Comparison of ENCODE assay signal across 8 cellular contexts in the genomic region with DNA sequence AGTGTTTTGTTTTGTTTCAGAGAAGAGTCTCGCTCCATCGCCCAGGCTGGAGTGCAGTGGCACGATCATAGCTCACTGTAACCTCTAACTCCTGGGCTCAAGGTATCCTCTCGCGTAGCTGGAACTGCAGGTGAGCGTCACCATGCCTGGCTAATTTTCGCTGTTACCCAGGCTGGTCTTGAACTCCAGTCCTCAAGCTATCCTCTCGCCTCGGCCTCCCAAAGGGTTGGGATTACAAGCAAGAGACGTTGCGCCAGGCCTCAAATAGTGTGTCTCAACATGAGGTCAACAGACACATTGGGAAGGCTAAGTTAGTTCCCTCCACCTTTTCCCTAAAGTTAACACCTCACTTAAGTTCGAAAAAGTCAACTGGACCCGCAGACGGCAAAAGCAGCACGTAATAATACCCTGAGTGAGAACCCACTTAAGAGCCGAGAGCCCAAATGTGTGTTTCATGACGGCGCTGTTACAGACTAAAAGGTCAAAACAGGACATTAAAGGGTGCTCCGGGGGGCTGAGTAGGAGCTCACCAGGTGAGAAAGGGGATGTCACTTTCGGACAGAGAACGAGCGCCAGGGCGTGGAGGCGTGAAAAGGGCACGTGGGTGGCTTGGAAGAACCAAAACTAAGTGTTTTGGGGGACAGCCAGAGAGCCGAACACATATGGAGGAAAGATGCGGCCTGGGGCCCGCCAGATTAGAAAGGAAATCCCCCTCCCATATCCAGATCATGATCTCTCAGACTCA. TPM values are rescaled to one million over a fixed set of nuclear protein-coding genes. Genes with fewer than 3 reads are reported as not detected.
DNase-seq lines count a peak whose midpoint lies in the region; ATAC-seq, FAIRE-seq and TF ChIP-seq lines count a peak whose summit lies in the region.

No MANE protein-coding gene starts in this region.

- H4K20me1 ChIP-seq in DOHH2 (ENCODE audit: control insufficient read depth, insufficient read depth, low read depth, low read length), result no peaks in the 10 kb centered on the region

- peak overlapping the region; percentile 99 for H3K27ac Mint-ChIP-seq in progenitor cell of endocrine pancreas

- peaks cover 57% of the 10 kb centered on the region for H3K4me1 ChIP-seq in DOHH2 (ENCODE audit: control insufficient read depth, low read length)

- H3F3A ChIP-seq in DOHH2 (ENCODE audit: control insufficient read depth, insufficient read depth), result no peaks in the 10 kb centered on the region

- H3K27me3 Mint-ChIP-seq in progenitor cell of endocrine pancreas, result no peaks in the 10 kb centered on the region

- peaks cover 69% of the 10 kb centered on the region for H3K36me3 ChIP-seq in DOHH2 (ENCODE audit: control insufficient read depth, low read length)

- DNase-seq in foreskin fibroblast (no peak), progenitor cell of endocrine pancreas (ENCODE audit: low spot score, unreplicated experiment) (no peak), AG08396 (ENCODE audit: low spot score) (no peak), RCC 7860 (ENCODE audit: low spot score) (no peak)

- H3K4me3 ChIP-seq in DOHH2 (ENCODE audit: low read length) (peak overlapping the region; percentile 88), WI38 (ENCODE audit: low read depth, low read length) (peak overlapping the region; percentile 92), foreskin fibroblast (ENCODE audit: low read depth in 1 of 2, low read length in 2 of 2) (peak overlapping the region; percentile 76 to 94)

- peaks cover 4% of the 10 kb centered on the region for H3K9me3 Mint-ChIP-seq in progenitor cell of endocrine pancreas (ENCODE audit: low read depth)

- H3K27ac ChIP-seq in DOHH2 (ENCODE audit: low read depth, low read length), result peak overlapping the region; percentile 58

- peaks cover 31% of the 10 kb centered on the region for H3K4me1 Mint-ChIP-seq in progenitor cell of endocrine pancreas (ENCODE audit: low read depth)

- H3K9me2 ChIP-seq in DOHH2 (replicated peaks; ENCODE audit: control insufficient read depth, low read length), result no peaks in the 10 kb centered on the region

- H3K79me2 ChIP-seq in DOHH2 (ENCODE audit: control insufficient read depth, low read length), result peaks cover 99% of the 10 kb centered on the region

- peaks cover 13% of the 10 kb centered on the region for H3K36me3 Mint-ChIP-seq in progenitor cell of endocrine pancreas (ENCODE audit: insufficient read depth)

- no peak for TF ChIP-seq CTCF in DOHH2 (IDR thresholded peaks at IDR 0.05; ENCODE audit: low read depth, low read length, poor library complexity, severe bottlenecking)
- no peak for TF ChIP-seq CTCF in WI38 (IDR thresholded peaks at IDR 0.05; ENCODE audit: low read depth, low read length)
- no peak for TF ChIP-seq CTCF in foreskin fibroblast (IDR thresholded peaks at IDR 0.05; ENCODE audit: low read depth, low read length)
- no peak for TF ChIP-seq CTCF in progenitor cell of endocrine pancreas (IDR thresholded peaks at IDR 0.05; ENCODE audit: unreplicated experiment)

- no peaks in the 10 kb centered on the region for H3K9me3 ChIP-seq in DOHH2 (ENCODE audit: control insufficient read depth, insufficient read depth, low read length)

- H3K4me2 ChIP-seq in DOHH2 (ENCODE audit: low read length), result peak overlapping the region; percentile 89

- peak overlapping the region; percentile 97 for H3K4me3 Mint-ChIP-seq in progenitor cell of endocrine pancreas (ENCODE audit: low read depth)

- H3K27me3 ChIP-seq in DOHH2 (ENCODE audit: control insufficient read depth, low read length), result no peaks in the 10 kb centered on the region

- no peak for FAIRE-seq in RCC 7860 (lab: Jason Lieb, UNC)

- ATAC-seq in GM19438 (IDR thresholded peaks at IDR 0.05; ENCODE audit: low read depth, unreplicated experiment), result peak; percentile 32
- ATAC-seq in HG03457 (IDR thresholded peaks at IDR 0.05; ENCODE audit: unreplicated experiment), result peak; percentile 16

RNA-seq across cellular contexts. Expression of gene TTI1, which starts 0.5 kb away (rescaled TPM):
- 45.8 and 51.9 TPM in 2 replicates for total RNA-seq in progenitor cell of endocrine pancreas

RNA-seq across cellular contexts. Expression of gene RPRD1B, which starts 0.8 kb away (rescaled TPM):
- 31.7 and 37.4 TPM in 2 replicates for total RNA-seq in progenitor cell of endocrine pancreas
